22 cellular contexts compared by ENCODE assay signal in the genomic region with DNA sequence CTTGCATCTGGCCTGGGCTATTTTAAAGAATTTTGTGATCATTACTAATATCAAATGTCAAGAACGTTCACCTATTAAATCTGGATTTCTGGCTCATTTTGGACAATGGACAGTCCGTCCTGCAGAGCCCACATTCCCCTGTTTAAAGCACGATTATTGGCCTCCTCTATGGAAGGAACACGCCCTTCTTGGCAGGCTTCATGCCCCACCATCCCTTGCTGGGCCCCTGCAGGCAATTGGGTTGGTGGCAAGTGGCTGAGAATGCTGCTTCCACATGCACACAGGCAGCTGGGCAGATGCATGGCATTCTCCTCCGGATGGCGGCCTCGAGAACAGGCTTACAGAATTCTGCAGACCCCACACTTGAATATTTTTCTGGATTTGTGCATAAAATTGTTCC.
"Had no signal": no experiment of that assay in that cellular context is flagged by ENCODE, and none has a peak within 500 bp of the region (broad histone marks: within the 10 kb centered on the region; RNA-seq: fewer than 3 reads in every experiment).

No MANE protein-coding gene starts in this region.

- H3K4me3 ChIP-seq: neural progenitor cell, ovary, psoas muscle, right lobe of liver, sigmoid colon, stomach, thoracic aorta, thyroid gland, tibial nerve, upper lobe of left lung, vagina had no signal

- H3K27me3 ChIP-seq: neural progenitor cell, ovary, right lobe of liver, thyroid gland, tibial nerve, upper lobe of left lung, vagina had no signal

- H3K9ac ChIP-seq: neural progenitor cell, parathyroid adenoma had no signal

- H3K4me2 ChIP-seq: neural progenitor cell had no signal

- DNase-seq: occipital lobe; ovary; psoas muscle; right cardiac atrium; right lobe of liver; sigmoid colon; small intestine; stimulated activated CD4-positive, alpha-beta T cell treated with anti-CD3 and anti-CD28 coated beads, Interleukin-15, amount 100 ng/mL, for 24 hours; stimulated activated CD4-positive, alpha-beta T cell treated with anti-CD3 and anti-CD28 coated beads, Interleukin-2, amount 100 ng/mL, for 24 hours; stimulated activated CD4-positive, alpha-beta T cell treated with anti-CD3 and anti-CD28 coated beads, Interleukin-2, amount 100 ng/mL, for 48 hours; stimulated activated CD4-positive, alpha-beta T cell treated with anti-CD3 and anti-CD28 coated beads, Interleukin-4, amount 100 ng/mL, for 24 hours; stimulated activated naive B cell treated with anti-CD40 and anti-IgM and Interleukin-4, amounts not matched to agents 10 μg/mL and 1 μg/mL and 100 μg/mL, for 72 hours; stimulated activated naive CD4-positive, alpha-beta T cell treated with Interleukin-2 at 50 U/mL for 16 hours; stomach; thyroid gland; trophoblast cell had no signal

- H3K36me3 ChIP-seq: neural progenitor cell, ovary, right lobe of liver, sigmoid colon, stomach, thoracic aorta, thyroid gland, tibial nerve, upper lobe of left lung, vagina had no signal

- H3K9me3 ChIP-seq: ovary, psoas muscle, right lobe of liver, sigmoid colon, stomach, thoracic aorta, thyroid gland, tibial nerve, upper lobe of left lung, vagina had no signal

- H3K27ac ChIP-seq: neural progenitor cell, ovary, parathyroid adenoma, psoas muscle, right lobe of liver, sigmoid colon, stomach, thoracic aorta, thyroid gland, tibial nerve, upper lobe of left lung, vagina had no signal

- H3K4me1 ChIP-seq: parathyroid adenoma, psoas muscle, right lobe of liver, sigmoid colon, stomach, thyroid gland, tibial nerve, upper lobe of left lung, vagina had no signal
